In genomic region chr12:58893421-58893986, GRCh38 we compare ENCODE assay signal across 27 cellular contexts. TPM values are rescaled to one million over a fixed set of nuclear protein-coding genes. Genes with fewer than 3 reads are reported as not detected.
A peak's percentile ranks its signal among the peaks of the same experiment; 100 is the strongest.
DNase-seq lines count a peak whose midpoint lies in the region; ATAC-seq, FAIRE-seq and TF ChIP-seq lines count a peak whose summit lies in the region.
"Had no signal": no experiment of that assay in that cellular context is flagged by ENCODE, and none has a peak within 500 bp of the region (broad histone marks: within the 10 kb centered on the region; RNA-seq: fewer than 3 reads in every experiment).

No MANE protein-coding gene starts in this region.

- H3K4me1 ChIP-seq in A549 (no peaks in the 10 kb centered on the region), adipocyte (ENCODE audit: control insufficient read depth, insufficient read depth, low read length) (peaks cover 7% of the 10 kb centered on the region), esophagus (ENCODE audit: control insufficient read depth in 2 of 2, insufficient read depth in 2 of 2, low read length in 1 of 2) (peaks cover 9 to 10% of the 10 kb centered on the region in 2 donors), mucosa of descending colon (ENCODE audit: low read depth) (peaks cover 5% of the 10 kb centered on the region)
- H3K4me1 ChIP-seq: BE2C had no signal

- no peak for TF ChIP-seq EP300 in A549 (IDR thresholded peaks at IDR 0.05)

- no peak overlapping the region for H3K4me2 ChIP-seq in A549
- H3K4me2 ChIP-seq: PC-9 had no signal

- no peak overlapping the region for H3K9ac ChIP-seq in adipocyte (ENCODE audit: low read length)

- POLR2A ChIA-PET in A549 (lab: Yijun Ruan, JAX): no interaction called here

- H3K9me3 ChIP-seq in A549 (no peaks in the 10 kb centered on the region), adipocyte (ENCODE audit: control insufficient read depth, low read length) (no peaks in the 10 kb centered on the region), esophagus (ENCODE audit: control insufficient read depth in 2 of 2, insufficient read depth in 1 of 2, low read depth in 1 of 2, low read length in 1 of 2) (no peaks in the 10 kb centered on the region), mucosa of descending colon (no peaks in the 10 kb centered on the region), MG63 (no peaks in the 10 kb centered on the region)
- H3K9me3 ChIP-seq: BE2C, left lung, neutrophil, sigmoid colon, stomach had no signal

- H3K27me3 ChIP-seq in adipocyte (replicated peaks; ENCODE audit: control insufficient read depth, insufficient read depth, low read length) (no peaks in the 10 kb centered on the region), esophagus (ENCODE audit: control insufficient read depth in 1 of 2, insufficient read depth in 2 of 2, low read length in 2 of 2) (no peaks in the 10 kb centered on the region), MG63 (no peaks in the 10 kb centered on the region)
- H3K27me3 ChIP-seq: BE2C, left lung, neutrophil, sigmoid colon, stomach had no signal

- H3K27ac ChIP-seq in A549: no peak overlapping the region
- H3K27ac ChIP-seq in esophagus (ENCODE audit: low read depth in 2 of 2, low read length in 1 of 2): peak overlapping the region; percentile 56 to 60
- H3K27ac ChIP-seq: 22Rv1, left lung, neutrophil, PC-9, sigmoid colon, SK-N-MC, stomach had no signal

- DNase-seq in A549 (ENCODE audit: low read depth in 1 of 2, low spot score in 1 of 2) (no peak), adipocyte (ENCODE audit: low read depth) (peak; percentile 45), mucosa of descending colon (no peak), NCI-H69 (lab: John Stamatoyannopoulos, UW) (no peak), MG63 (no peak), CD1c-positive myeloid dendritic cell (ENCODE audit: extremely low spot score) (no peak)
- DNase-seq: activated CD4-positive, CD25-positive, alpha-beta regulatory T cell treated with anti-CD3 and anti-CD28 coated beads, Interleukin-2, amount 50 U/mL, for 72 hours; activated naive CD8-positive, alpha-beta T cell treated with anti-CD3 and anti-CD28 coated beads, Interleukin-2, amount 50 U/mL, for 24 hours; BE2C; left lung; NCI-H1436; NCI-H2171 treated with DMSO at 0.1 percent for 48 hours; NCI-H748 treated with DMSO at 0.1 percent for 48 hours; PC-9; sigmoid colon; stimulated activated CD4-positive, alpha-beta T cell treated with anti-CD3 and anti-CD28 coated beads, Interleukin-2, amount 100 ng/mL, for 24 hours; stomach had no signal

- TF ChIP-seq CTCF in A549 (IDR thresholded peaks at IDR 0.05): no peak
- no peak for TF ChIP-seq CTCF in mucosa of descending colon (IDR thresholded peaks at IDR 0.05)

- FAIRE-seq in A549 (lab: Jason Lieb, UNC): no peak
- FAIRE-seq: GM12892, HTR-8/SVneo had no signal

- WGBS in A549 (ENCODE audit: missing lambda C conversion rate): 88% methylated on average over 4 of the region's 4 CpGs
- WGBS in esophagus, 2 donors: 30 to 45% methylated on average over 4 of the region's 4 CpGs

- no peak for TF ChIP-seq RAD21 in A549 (conservative IDR thresholded peaks at IDR 0.05 in 1 of 2, IDR thresholded peaks at IDR 0.05 in 1 of 2)

- intact Hi-C loops in mucosa of descending colon (cut with DNase I, micrococcal nuclease): no loop called here

- peaks cover 42% of the 10 kb centered on the region for H3K36me3 ChIP-seq in adipocyte (ENCODE audit: control insufficient read depth, insufficient read depth, low read length, severe bottlenecking)
- H3K36me3 ChIP-seq in esophagus (ENCODE audit: control insufficient read depth in 2 of 2, insufficient read depth in 2 of 2, low read length in 1 of 2): peaks cover 0 to 6% of the 10 kb centered on the region in 2 donors
- no peaks in the 10 kb centered on the region for H3K36me3 ChIP-seq in mucosa of descending colon (ENCODE audit: low read depth)
- peaks cover 38% of the 10 kb centered on the region for H3K36me3 ChIP-seq in MG63
- H3K36me3 ChIP-seq: BE2C, neutrophil had no signal

- ATAC-seq in A549 (no peak), mucosa of descending colon (peak; percentile 31), HG03159 (IDR thresholded peaks at IDR 0.05; ENCODE audit: unreplicated experiment) (no peak)
- ATAC-seq: activated naive CD8-positive, alpha-beta T cell treated with anti-CD3 and anti-CD28 coated beads, Interleukin-2, amount 50 U/mL, for 24 hours; activated T-helper 17 cell treated with anti-CD3 and anti-CD28 coated beads, Interleukin-2, amount 50 U/mL, for 72 hours; left lung had no signal

- no peak for TF ChIP-seq POLR2A in A549 (IDR thresholded peaks at IDR 0.05; ENCODE audit: low read length)

- H3K4me3 ChIP-seq in A549 (no peak overlapping the region), adipocyte (ENCODE audit: low read length) (no peak overlapping the region), esophagus (ENCODE audit: low read depth in 1 of 2, low read length in 2 of 2) (no peak overlapping the region), mucosa of descending colon (no peak overlapping the region), MG63 (no peak overlapping the region)
- H3K4me3 ChIP-seq: left lung, PC-9, sigmoid colon, SK-N-MC, stomach had no signal

- CTCF ChIA-PET in A549 (lab: Yijun Ruan, JAX): no interaction called here

TF ChIP-seq in A549, 52 proteins besides CTCF, POLR2A, EP300 and RAD21:
- TF ChIP-seq MAX (IDR thresholded peaks at IDR 0.05) (no peak), EHMT2 (IDR thresholded peaks at IDR 0.05; ENCODE audit: low read depth) (no peak), MAFK (IDR thresholded peaks at IDR 0.05; ENCODE audit: partially characterized antibody) (peak; percentile 6), BHLHE40 (IDR thresholded peaks at IDR 0.05; ENCODE audit: low read depth, low read length) (no peak), EHF (CRISPR knock-in tag; IDR thresholded peaks at IDR 0.05) (no peak)

RNA-seq across cellular contexts. Expression of gene LRIG3, which starts 26.8 kb away (rescaled TPM):
- polyA plus RNA-seq in A549 (2011; rRNA removed) (15.4 and 16.4 TPM in 2 replicates), A549 (2017; fragmentation: RNase III; extraction: RNeasy Plus Mini Kit Qiagen cat#74134 plus additional on column Dnase treatment) (3.7 to 4.8 TPM (median 4.0 TPM) in 3 replicates), esophagus (10 to 100 TPM in 1 of 2 donors, 1 to 10 TPM in 1; 9.9 to 13.7 TPM)
- 5.4 and 6.2 TPM in 2 replicates for polyA plus RNA-seq in A549 (2012; cell fraction: cytosol; rRNA removed)
- polyA plus RNA-seq in A549 (2012; cell fraction: nucleus; rRNA removed): 12.0 and 14.9 TPM in 2 replicates
- polyA minus RNA-seq in A549 (2011; rRNA and poly(A)+ RNA removed): 26.6 and 30.6 TPM in 2 replicates
- total RNA-seq in mucosa of descending colon: 10 to 100 TPM; 65.6 to 95.8 (median 90.0) TPM
- total RNA-seq in MG63 (2014; rRNA removed; shearing (Covaris generic); ENCODE audit: low replicate concordance): 20.9 and 28.5 TPM in 2 replicates
- total RNA-seq: activated CD8-positive, alpha-beta memory T cell treated with anti-CD3 and anti-CD28 coated beads for 36 hours; activated T-helper 17 cell treated with anti-CD3 and anti-CD28 coated beads, Interleukin-2, amount 50 U/mL, for 72 hours; mononuclear cell had no signal

Comparison
In these comparisons a context has a peak if more than half of its experiments do, and no peak if none do; other contexts are left out.
1. H3K27ac ChIP-seq: peak in esophagus (2 of 2); none in A549 (0 of 2).